8 cellular contexts compared by ENCODE assay signal in genomic region chr3:127547761-127548605, GRCh38. TPM values are rescaled to one million over a fixed set of nuclear protein-coding genes. Genes with fewer than 3 reads are reported as not detected.
DNase-seq lines count a peak whose midpoint lies in the region; ATAC-seq, FAIRE-seq and TF ChIP-seq lines count a peak whose summit lies in the region.

No MANE protein-coding gene starts in this region.

- H3K9me3 ChIP-seq in NT2/D1 (ENCODE audit: insufficient read depth, low read length) (no peaks in the 10 kb centered on the region), esophagus (ENCODE audit: control insufficient read depth in 2 of 2, insufficient read depth in 1 of 2, low read depth in 1 of 2, low read length in 1 of 2) (no peaks in the 10 kb centered on the region), muscle layer of duodenum (ENCODE audit: control insufficient read depth in 1 of 2, low read length in 2 of 2) (no peaks in the 10 kb centered on the region)

- no peaks in the 10 kb centered on the region for H3K36me3 ChIP-seq in NT2/D1 (ENCODE audit: insufficient read depth, insufficient read length, low read length)
- H3K36me3 ChIP-seq in esophagus (ENCODE audit: control insufficient read depth in 2 of 2, insufficient read depth in 2 of 2, low read length in 1 of 2): no peaks in the 10 kb centered on the region
- H3K36me3 ChIP-seq in muscle layer of duodenum (ENCODE audit: control insufficient read depth in 1 of 2, insufficient read depth in 2 of 2, low read length in 2 of 2): no peaks in the 10 kb centered on the region

- WGBS in esophagus, 2 donors: 5% methylated on average over 41 to 42 of the region's 42 CpGs

- no peak for TF ChIP-seq POLR2A in GM12892 (IDR thresholded peaks at IDR 0.05; ENCODE audit: low read depth, low read length)

- peak overlapping the region; percentile 83 for H3K9ac ChIP-seq in NT2/D1 (ENCODE audit: insufficient read length, low read depth)

- H3K27ac ChIP-seq in esophagus (ENCODE audit: low read depth in 2 of 2, low read length in 1 of 2) (peak overlapping the region in 1 of 2 donors; percentile 26), muscle layer of duodenum (ENCODE audit: low read length) (no peak overlapping the region)

- H3K27me3 ChIP-seq in NT2/D1 (ENCODE audit: insufficient read depth, insufficient read length) (peaks cover 9% of the 10 kb centered on the region), esophagus (ENCODE audit: control insufficient read depth in 1 of 2, insufficient read depth in 2 of 2, low read length in 2 of 2) (no peaks in the 10 kb centered on the region), muscle layer of duodenum (ENCODE audit: low read depth, low read length) (no peaks in the 10 kb centered on the region)

- H3K4me1 ChIP-seq in NT2/D1 (ENCODE audit: insufficient read depth, insufficient read length) (peaks cover 26% of the 10 kb centered on the region), esophagus (ENCODE audit: control insufficient read depth in 2 of 2, insufficient read depth in 2 of 2, low read length in 1 of 2) (peaks cover 4 to 10% of the 10 kb centered on the region in 2 donors), muscle layer of duodenum (ENCODE audit: control insufficient read depth in 1 of 2, insufficient read depth in 2 of 2, low read length in 2 of 2) (peaks cover 0 to 14% of the 10 kb centered on the region in 2 donors)

- FAIRE-seq in GM12892 (lab: Jason Lieb, UNC): no peak

- ATAC-seq in HG03439 (IDR thresholded peaks at IDR 0.05; ENCODE audit: unreplicated experiment): no peak

- peak; percentile 78 for DNase-seq in GM12892 (ENCODE audit: insufficient read length)
- DNase-seq in HK-2 (ENCODE audit: unreplicated experiment): peak; percentile 77
- DNase-seq in NT2/D1 (ENCODE audit: low read depth, low spot score): peak; percentile 49
- DNase-seq in activated T-cell treated with anti-CD3 and anti-CD28 coated beads, Interleukin-2, amount 50 U/mL, for 1 hour: peak; percentile 82
- DNase-seq in stimulated activated CD8-positive, alpha-beta memory T cell treated with anti-CD3 and anti-CD28 coated beads, Interleukin-7, amount 100 ng/mL, for 1 hour (ENCODE audit: low read depth in 2 of 2): peak; percentile 45 to 67

- peak overlapping the region; percentile 48 for H3K4me3 ChIP-seq in NT2/D1 (ENCODE audit: insufficient read length, low read depth)
- H3K4me3 ChIP-seq in esophagus (ENCODE audit: low read depth in 1 of 2, low read length in 2 of 2): peak overlapping the region; percentile 40 to 58
- H3K4me3 ChIP-seq in muscle layer of duodenum (ENCODE audit: low read depth in 1 of 2, low read length in 2 of 2): peak overlapping the region; percentile 52 to 77

RNA-seq across cellular contexts. Expression of gene TPRA1, which starts 42.5 kb away (rescaled TPM):
- polyA plus RNA-seq in GM12892 (2012; ENCODE audit: missing spikeins): 14.7 TPM
- 10 to 100 TPM; 20.2 to 22.1 TPM for polyA plus RNA-seq in esophagus

RNA-seq across cellular contexts. Expression of gene MCM2, which starts 50.2 kb away (rescaled TPM):
- polyA plus RNA-seq in GM12892 (2012; ENCODE audit: missing spikeins): 68.3 TPM
- 10 to 100 TPM in 1 of 2 donors, 1 to 10 TPM in 1; 4.8 to 16.2 TPM for polyA plus RNA-seq in esophagus
